9 cellular contexts compared by ENCODE assay signal in the genomic region with DNA sequence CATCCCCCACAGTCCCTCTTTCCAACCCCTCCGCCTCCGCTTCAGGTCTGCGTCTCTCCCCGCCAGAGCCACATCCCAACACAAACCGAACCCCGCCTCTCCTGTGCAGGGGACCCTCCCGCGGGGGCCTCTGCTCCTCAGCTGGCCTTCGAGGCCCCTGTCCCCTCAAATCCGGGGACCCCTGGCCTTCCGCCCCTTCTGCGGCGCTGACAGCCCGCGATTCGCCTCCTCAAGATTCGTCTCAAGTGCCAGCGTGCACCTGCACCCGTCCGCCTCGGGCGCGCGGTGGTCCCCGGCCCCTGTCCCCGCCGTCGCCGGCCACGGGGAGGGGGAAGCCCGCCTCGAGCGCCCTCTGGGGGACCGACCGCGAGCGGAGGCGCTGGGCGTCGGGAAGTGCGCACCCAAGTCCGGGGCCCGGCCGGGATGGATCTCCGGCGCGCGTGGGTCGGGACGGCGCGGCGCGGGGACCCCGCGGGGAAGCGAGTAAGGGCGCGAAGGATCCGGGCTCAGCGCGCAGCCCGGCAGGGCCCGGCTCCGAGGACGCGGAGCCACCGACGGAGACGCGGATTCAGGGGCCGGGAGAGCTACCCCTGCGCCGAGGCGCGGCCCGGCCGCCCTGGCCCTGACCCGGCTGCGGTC. TPM values are rescaled to one million over a fixed set of nuclear protein-coding genes. Genes with fewer than 3 reads are reported as not detected.
DNase-seq lines count a peak whose midpoint lies in the region; ATAC-seq and TF ChIP-seq lines count a peak whose summit lies in the region.
"Had no signal": no experiment of that assay in that cellular context is flagged by ENCODE, and none has a peak within 500 bp of the region (broad histone marks: within the 10 kb centered on the region; RNA-seq: fewer than 3 reads in every experiment).

No MANE protein-coding gene starts in this region.

- no peaks in the 10 kb centered on the region for H3K36me3 Mint-ChIP-seq in stimulated activated naive CD8-positive, alpha-beta T cell treated with anti-CD3 and anti-CD28 coated beads, Interleukin-15, Interleukin-2, amounts not matched to agents 100 ng/mL and 50 ng/mL, for 24 hours (ENCODE audit: low read depth)

- peaks cover 50% of the 10 kb centered on the region for H3K27me3 ChIP-seq in kidney epithelial cell (ENCODE audit: control insufficient read depth, insufficient read depth, low read length)

- peak overlapping the region; percentile 56 for H3K4me3 Mint-ChIP-seq in stimulated activated naive CD8-positive, alpha-beta T cell treated with anti-CD3 and anti-CD28 coated beads, Interleukin-15, Interleukin-2, amounts not matched to agents 100 ng/mL and 50 ng/mL, for 24 hours
- H3K4me3 Mint-ChIP-seq: HFFc6 had no signal

- TF ChIP-seq POLR2A in GM18505 (IDR thresholded peaks at IDR 0.05; ENCODE audit: borderline replicate concordance, extremely low read depth, insufficient read depth, insufficient read length) = no peak

- H3K9me3 Mint-ChIP-seq in stimulated activated naive CD8-positive, alpha-beta T cell treated with anti-CD3 and anti-CD28 coated beads, Interleukin-15, Interleukin-2, amounts not matched to agents 100 ng/mL and 50 ng/mL, for 24 hours = no peaks in the 10 kb centered on the region

- H3K4me3 ChIP-seq in kidney epithelial cell (ENCODE audit: low read depth, low read length) = peak overlapping the region; percentile 14

- H3K36me3 ChIP-seq in kidney epithelial cell (ENCODE audit: control insufficient read depth, insufficient read depth, low read length) = no peaks in the 10 kb centered on the region

- H3K27me3 Mint-ChIP-seq in stimulated activated naive CD8-positive, alpha-beta T cell treated with anti-CD3 and anti-CD28 coated beads, Interleukin-15, Interleukin-2, amounts not matched to agents 100 ng/mL and 50 ng/mL, for 24 hours = peaks cover 29% of the 10 kb centered on the region

- peaks cover 14% of the 10 kb centered on the region for H3K4me1 Mint-ChIP-seq in stimulated activated naive CD8-positive, alpha-beta T cell treated with anti-CD3 and anti-CD28 coated beads, Interleukin-15, Interleukin-2, amounts not matched to agents 100 ng/mL and 50 ng/mL, for 24 hours (ENCODE audit: low read depth)

- ATAC-seq in GM19328 (IDR thresholded peaks at IDR 0.05; ENCODE audit: unreplicated experiment) (no peak), HG03135 (IDR thresholded peaks at IDR 0.05; ENCODE audit: unreplicated experiment) (no peak), GM18505 (IDR thresholded peaks at IDR 0.05; ENCODE audit: unreplicated experiment) (no peak)

- DNase-seq in NCI-H2171 (lab: John Stamatoyannopoulos, UW) (peak; percentile 1), NCI-H2171 treated with DMSO at 0.1 percent for 48 hours (lab: John Stamatoyannopoulos, UW) (no peak), kidney epithelial cell (ENCODE audit: low read depth) (no peak)
- DNase-seq in activated gamma-delta T cell treated with anti-CD3 and anti-CD28 coated beads, Interleukin-2, amount 50 U/mL, for 16 hours (ENCODE audit: low read depth) = peak; percentile 17
- DNase-seq: HFFc6 had no signal

- H3K27ac Mint-ChIP-seq in stimulated activated naive CD8-positive, alpha-beta T cell treated with anti-CD3 and anti-CD28 coated beads, Interleukin-15, Interleukin-2, amounts not matched to agents 100 ng/mL and 50 ng/mL, for 24 hours = no peak overlapping the region
- H3K27ac Mint-ChIP-seq: HFFc6 had no signal

- no peak for TF ChIP-seq CTCF in kidney epithelial cell (IDR thresholded peaks at IDR 0.05; ENCODE audit: insufficient read depth, low read length, poor library complexity, severe bottlenecking)

RNA-seq across cellular contexts. Expression of gene FLT4, which starts 0.6 kb away (rescaled TPM):
- total RNA-seq in kidney epithelial cell = 1.1 and 2.6 TPM in 2 replicates
- total RNA-seq: HFFc6 had no signal

RNA-seq across cellular contexts. Expression of gene SCGB3A1, which starts 57.5 kb away (rescaled TPM):
- total RNA-seq in kidney epithelial cell = 3.7 TPM in 1 of 2 replicates, not detected in the other
- total RNA-seq: HFFc6 had no signal

Comparison
In these comparisons a context has a peak if more than half of its experiments do, and no peak if none do; other contexts are left out.
1. DNase-seq: peak in NCI-H2171 (single experiment) and activated gamma-delta T cell treated with anti-CD3 and anti-CD28 coated beads, Interleukin-2, amount 50 U/mL, for 16 hours (single experiment); none in NCI-H2171 treated with DMSO at 0.1 percent for 48 hours (single experiment) and kidney epithelial cell (single experiment).